In the genomic region with DNA sequence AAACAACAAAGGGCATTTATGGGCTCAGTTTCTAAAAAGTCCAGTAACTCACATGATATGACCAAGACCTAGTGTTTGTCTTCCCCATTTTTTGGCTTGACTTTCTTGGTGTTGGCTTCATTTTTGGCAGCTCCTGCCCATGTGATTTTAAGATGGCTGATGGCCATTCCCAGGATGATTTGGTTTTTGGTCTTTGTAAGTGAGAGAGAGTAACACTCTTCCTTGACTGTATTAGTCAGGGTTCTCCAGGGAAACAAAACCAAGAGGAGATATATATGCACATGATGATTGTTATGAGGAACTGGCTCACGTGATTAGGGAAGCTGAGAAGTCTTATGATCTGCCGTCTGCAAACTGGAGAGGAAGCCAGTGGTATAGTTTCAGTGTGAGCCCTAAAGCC, we compare ENCODE assay signal across 19 cellular contexts.
"Had no signal": no experiment of that assay in that cellular context is flagged by ENCODE, and none has a peak within 500 bp of the region (broad histone marks: within the 10 kb centered on the region; RNA-seq: fewer than 3 reads in every experiment).

No MANE protein-coding gene starts in this region.

- DNase-seq: activated CD4-positive, alpha-beta T cell treated with anti-CD3 and anti-CD28 coated beads, Interleukin-2, amount 50 U/mL, for 1 hour; activated CD4-positive, CD25-positive, alpha-beta regulatory T cell treated with anti-CD3 and anti-CD28 coated beads, Interleukin-2, amount 50 U/mL, for 72 hours; activated CD8-positive, alpha-beta memory T cell treated with anti-CD3 and anti-CD28 coated beads, Interleukin-2, amount 50 U/mL, for 4 hours; activated naive CD4-positive, alpha-beta T cell treated with anti-CD3 and anti-CD28 coated beads, Interleukin-2, amount 10 ng/mL, durations not matched to agents 7 days and 5 days; activated T-cell treated with anti-CD3 and anti-CD28 coated beads, Interleukin-2, amount 50 U/mL, for 4 hours; effector CD4-positive, alpha-beta T cell; left ventricle myocardium superior; mesenchymal stem cell; naive thymus-derived CD8-positive, alpha-beta T cell; right lobe of liver; small intestine; stimulated activated CD4-positive, alpha-beta T cell treated with anti-CD3 and anti-CD28 coated beads, Interleukin-15, amount 100 ng/mL, for 24 hours; stimulated activated CD4-positive, alpha-beta T cell treated with anti-CD3 and anti-CD28 coated beads, Interleukin-4, amount 100 ng/mL, for 1 hour; stimulated activated naive CD8-positive, alpha-beta T cell treated with anti-CD3 and anti-CD28 coated beads, Interleukin-15, amount 100 ng/mL, for 72 hours; T-helper 1 cell; T-helper 9 cell had no signal

- H3K9me3 Mint-ChIP-seq: activated naive CD4-positive, alpha-beta T cell treated with anti-CD3 and anti-CD28 coated beads, Interleukin-2, amount 10 ng/mL, durations not matched to agents 7 days and 5 days; activated T-cell treated with anti-CD3 and anti-CD28 coated beads, Interleukin-2, amount 50 U/mL, for 4 hours; stimulated activated naive CD8-positive, alpha-beta T cell treated with anti-CD3 and anti-CD28 coated beads, Interleukin-15, amount 100 ng/mL, for 72 hours had no signal

- H3K4me3 Mint-ChIP-seq: activated naive CD4-positive, alpha-beta T cell treated with anti-CD3 and anti-CD28 coated beads, Interleukin-2, amount 10 ng/mL, durations not matched to agents 7 days and 5 days; activated T-cell treated with anti-CD3 and anti-CD28 coated beads, Interleukin-2, amount 50 U/mL, for 4 hours; naive thymus-derived CD8-positive, alpha-beta T cell; stimulated activated naive CD8-positive, alpha-beta T cell treated with anti-CD3 and anti-CD28 coated beads, Interleukin-15, amount 100 ng/mL, for 72 hours had no signal

- H3K4me3 ChIP-seq: breast epithelium, coronary artery, right lobe of liver had no signal

- H3K27me3 Mint-ChIP-seq: activated naive CD4-positive, alpha-beta T cell treated with anti-CD3 and anti-CD28 coated beads, Interleukin-2, amount 10 ng/mL, durations not matched to agents 7 days and 5 days had no signal

- H3K36me3 Mint-ChIP-seq: activated naive CD4-positive, alpha-beta T cell treated with anti-CD3 and anti-CD28 coated beads, Interleukin-2, amount 10 ng/mL, durations not matched to agents 7 days and 5 days; naive thymus-derived CD8-positive, alpha-beta T cell had no signal

- ATAC-seq: activated T-cell treated with anti-CD3 and anti-CD28 coated beads, Interleukin-2, amount 50 U/mL, for 4 hours; esophagus mucosa; left ventricle myocardium superior; naive thymus-derived CD8-positive, alpha-beta T cell; stimulated activated naive CD8-positive, alpha-beta T cell treated with anti-CD3 and anti-CD28 coated beads, Interleukin-15, amount 100 ng/mL, for 72 hours had no signal

- H3K27ac Mint-ChIP-seq: activated naive CD4-positive, alpha-beta T cell treated with anti-CD3 and anti-CD28 coated beads, Interleukin-2, amount 10 ng/mL, durations not matched to agents 7 days and 5 days; naive thymus-derived CD8-positive, alpha-beta T cell; stimulated activated naive CD8-positive, alpha-beta T cell treated with anti-CD3 and anti-CD28 coated beads, Interleukin-15, amount 100 ng/mL, for 72 hours had no signal

- H3K4me1 Mint-ChIP-seq: activated naive CD4-positive, alpha-beta T cell treated with anti-CD3 and anti-CD28 coated beads, Interleukin-2, amount 10 ng/mL, durations not matched to agents 7 days and 5 days; naive thymus-derived CD8-positive, alpha-beta T cell; stimulated activated naive CD8-positive, alpha-beta T cell treated with anti-CD3 and anti-CD28 coated beads, Interleukin-15, amount 100 ng/mL, for 72 hours had no signal
